Comparison of ENCODE assay signal across 2 cellular contexts in genomic region chr19:16828990-16829821, GRCh38.
TF ChIP-seq lines count a peak whose summit lies in the region.

TSS of gene SIN3B (plus strand) at chr19:16829398. CDS start at chr19:16829421, 23 bp downstream.

TF ChIP-seq in HEK293, 187 proteins besides CTCF, POLR2A, EP300 and RAD21 (continued from another document and continues in another):
- no peak for TF ChIP-seq AEBP2 (tag by site-specific recombination; IDR thresholded peaks at IDR 0.05; ENCODE audit: borderline replicate concordance)
- TF ChIP-seq ZNF48 (tag by site-specific recombination; IDR thresholded peaks at IDR 0.05), result no peak
- no peak for TF ChIP-seq ZBTB20 (tag by site-specific recombination; IDR thresholded peaks at IDR 0.05)
- TF ChIP-seq ZNF292 (tag by site-specific recombination; IDR thresholded peaks at IDR 0.05; ENCODE audit: borderline replicate concordance, low read depth), result no peak
- TF ChIP-seq YY2 (tag by site-specific recombination; IDR thresholded peaks at IDR 0.05), result no peak
- no peak for TF ChIP-seq ZNF645 (tag by site-specific recombination; IDR thresholded peaks at IDR 0.05)
- no peak for TF ChIP-seq ZBTB49 (tag by site-specific recombination; IDR thresholded peaks at IDR 0.05; ENCODE audit: low read depth)
- no peak for TF ChIP-seq ZNF26 (tag by site-specific recombination; IDR thresholded peaks at IDR 0.05)
- no peak for TF ChIP-seq ELK4 (IDR thresholded peaks at IDR 0.05; ENCODE audit: borderline replicate concordance, low read depth, low read length)
- TF ChIP-seq ZBTB44 (tag by site-specific recombination; IDR thresholded peaks at IDR 0.05), result peak; percentile 20; the same call in 1 of the 2 replicates
- TF ChIP-seq ZBTB8A (tag by site-specific recombination; IDR thresholded peaks at IDR 0.05), result 0 out of 2 replicates have a peak, but pooled peaks have one; percentile 26

TF ChIP-seq in GM12878, 131 proteins besides CTCF, POLR2A, EP300 and RAD21 (continued from another document):
- TF ChIP-seq SKIL (IDR thresholded peaks at IDR 0.05; ENCODE audit: low read depth, poor library complexity, severe bottlenecking) (peak; percentile 26), IRF3 (IDR thresholded peaks at IDR 0.05) (no peak), RUNX3 (IDR thresholded peaks at IDR 0.05; ENCODE audit: low read length) (no peak), GATAD2B (conservative IDR thresholded peaks at IDR 0.05; ENCODE audit: low read depth) (no peak; the same call in 1 of the 2 replicates), MYC (IDR thresholded peaks at IDR 0.05; ENCODE audit: insufficient read depth, insufficient read length, insufficient replicate concordance, low read length, severe bottlenecking) (no peak), EED (IDR thresholded peaks at IDR 0.05; ENCODE audit: low read depth) (no peak), BRCA1 (IDR thresholded peaks at IDR 0.05; ENCODE audit: low read depth, low read length) (no peak), ZSCAN29 (IDR thresholded peaks at IDR 0.05) (no peak), ESRRA (IDR thresholded peaks at IDR 0.05; ENCODE audit: low read length) (no peak), PRDM15 (CRISPR knock-in tag; IDR thresholded peaks at IDR 0.05) (no peak), RFX5 (IDR thresholded peaks at IDR 0.05; ENCODE audit: low read depth, low read length) (no peak), CREM (IDR thresholded peaks at IDR 0.05; ENCODE audit: low read depth) (peak; percentile 65), ATF2 (IDR thresholded peaks at IDR 0.05; ENCODE audit: low read length) (no peak), TCF3 (IDR thresholded peaks at IDR 0.05; ENCODE audit: borderline replicate concordance, insufficient read depth, low read depth, low read length) (no peak), BHLHE40 (IDR thresholded peaks at IDR 0.05; ENCODE audit: borderline replicate concordance in 1 of 2, low read depth in 2 of 2, low read length in 1 of 2) (peak in 1 of 2 experiments; percentile 83; a peak in 2 of 4 replicates), MAX (IDR thresholded peaks at IDR 0.05; ENCODE audit: low read depth, low read length) (no peak; the same call in 1 of the 2 replicates), HCFC1 (IDR thresholded peaks at IDR 0.05; ENCODE audit: low read length) (0 out of 2 replicates have a peak, but pooled peaks have one; percentile 10), ZZZ3 (IDR thresholded peaks at IDR 0.05; ENCODE audit: control insufficient read depth, insufficient read length, low read depth) (no peak), SREBF1 (IDR thresholded peaks at IDR 0.05; ENCODE audit: low read length) (no peak), POU2F2 (IDR thresholded peaks at IDR 0.05; ENCODE audit: borderline replicate concordance, low read depth, low read length) (no peak), KLF5 (IDR thresholded peaks at IDR 0.05; ENCODE audit: partially characterized antibody) (no peak), ATF7 (IDR thresholded peaks at IDR 0.05; ENCODE audit: low read depth) (no peak; the same call in 1 of the 2 replicates), SIN3A (IDR thresholded peaks at IDR 0.05; ENCODE audit: low read depth, low read length) (no peak; the same call in 1 of the 2 replicates), SMAD5 (IDR thresholded peaks at IDR 0.05; ENCODE audit: low read depth) (no peak), CUX1 (IDR thresholded peaks at IDR 0.05; ENCODE audit: insufficient replicate concordance, low read depth, low read length) (no peak), BACH1 (IDR thresholded peaks at IDR 0.05; ENCODE audit: borderline replicate concordance) (peak; percentile 61; the same call in 1 of the 2 replicates), NR2C1 (IDR thresholded peaks at IDR 0.05) (no peak), FOXM1 (IDR thresholded peaks at IDR 0.05; ENCODE audit: low read depth, low read length) (no peak), GABPA (IDR thresholded peaks at IDR 0.05; ENCODE audit: low read depth) (no peak), ASH2L (IDR thresholded peaks at IDR 0.05; ENCODE audit: borderline replicate concordance, low read depth) (no peak), ATF3 (IDR thresholded peaks at IDR 0.05; ENCODE audit: borderline replicate concordance, extremely low read depth, low read depth, low read length) (no peak), NR2F1 (conservative IDR thresholded peaks at IDR 0.05) (0 out of 2 replicates have a peak, but pooled peaks have one; percentile 36), POLR2AphosphoS2 (IDR thresholded peaks at IDR 0.05; ENCODE audit: low read depth, low read length) (no peak; the same call in 1 of the 2 replicates), CREB1 (IDR thresholded peaks at IDR 0.05; ENCODE audit: low read depth) (peak; percentile 76), SIX5 (IDR thresholded peaks at IDR 0.05; ENCODE audit: low read depth, low read length, severe bottlenecking) (no peak), KDM1A (IDR thresholded peaks at IDR 0.05; ENCODE audit: borderline replicate concordance) (no peak), HDAC6 (IDR thresholded peaks at IDR 0.05; ENCODE audit: unreplicated experiment) (no peak)
